ENCODE assay signal across 8 cellular contexts in genomic region chr19:1449467-1450442, GRCh38. TPM values are rescaled to one million over a fixed set of nuclear protein-coding genes. Genes with fewer than 3 reads are reported as not detected.
A peak's percentile ranks its signal among the peaks of the same experiment; 100 is the strongest.
DNase-seq lines count a peak whose midpoint lies in the region; ATAC-seq and TF ChIP-seq lines count a peak whose summit lies in the region.

TSS of gene APC2 (plus strand) at chr19:1450121. CDS start at chr19:1453002, 2,881 bp downstream.

- intact Hi-C loops in transverse colon (cut with DNase I; ENCODE audit: low total_unique reads) = loop anchor here (10.0 kb wide), 1 partner anchor 155 kb away; no protein-coding TSS in a partner anchor

- H3K4me1 Mint-ChIP-seq in neural progenitor cell = peaks cover 52% of the 10 kb centered on the region

- H3K4me3 ChIP-seq in astrocyte of the spinal cord (ENCODE audit: low read depth, low read length) (no peak within 1 kb of the TSS), neural progenitor cell (peak within 1 kb of the TSS; percentile 46), transverse colon (no peak within 1 kb of the TSS)

- peaks cover 33% of the 10 kb centered on the region for H3K4me1 ChIP-seq in neural progenitor cell
- H3K4me1 ChIP-seq in transverse colon = peaks cover 9 to 34% (median 20%) of the 10 kb centered on the region in 4 donors

- no peak within 1 kb of the TSS for H2AFZ ChIP-seq in neural progenitor cell (replicated peaks)

- H3K9me3 ChIP-seq in neural progenitor cell (ENCODE audit: low read depth) = no peaks in the 10 kb centered on the region
- no peaks in the 10 kb centered on the region for H3K9me3 ChIP-seq in transverse colon

- 5% methylated on average over 46 of the region's 74 CpGs; no CpG with 5 or more reads in 1 of the 2 donors for WGBS in transverse colon (ENCODE audit: low coverage in 1 of 2), 2 donors

- H3K4me2 ChIP-seq in neural progenitor cell = peak within 1 kb of the TSS; percentile 76

- no peak for TF ChIP-seq EP300 in transverse colon (IDR thresholded peaks at IDR 0.05; ENCODE audit: low read depth)

- POLR2A ChIA-PET in GM10248 (lab: Yijun Ruan, JAX) = interaction anchor here (0.6 kb wide), 1 partner anchor 8 kb away, joined by 6 read pairs; no protein-coding TSS in a partner anchor

- H3K27ac ChIP-seq in neural progenitor cell = no peak within 1 kb of the TSS
- H3K27ac ChIP-seq in transverse colon = no peak within 1 kb of the TSS

- CTCF ChIA-PET in GM10248 (lab: Yijun Ruan, JAX) = interaction anchor here (1.3 kb wide), 1 partner anchor 96 kb away, joined by 3 read pairs; no protein-coding TSS in a partner anchor

- in situ Hi-C loops in astrocyte of the spinal cord (cut with HindIII; ENCODE audit: low sequenced_read_pairs) (no loop called here), transverse colon (cut with MboI; ENCODE audit: low pct_ligation_motif_present in 1 of 4, low pct_unique_long_range_greater_than_20kb in 1 of 4, low sequenced_read_pairs in 3 of 4) (no loop called here)

- peaks cover 22% of the 10 kb centered on the region for H3K27me3 Mint-ChIP-seq in neural progenitor cell (ENCODE audit: insufficient read depth, low read depth)

- no peak for TF ChIP-seq POLR2A in transverse colon (IDR thresholded peaks at IDR 0.05)

- peaks cover 97% of the 10 kb centered on the region for H3K27me3 ChIP-seq in neural progenitor cell
- peaks cover 96% of the 10 kb centered on the region for H3K27me3 ChIP-seq in transverse colon

- DNase-seq in DMS79 (lab: John Stamatoyannopoulos, UW) = peak; percentile 82
- peak; percentile 80 for DNase-seq in NCI-H1417 treated with DMSO at 0.1 percent for 48 hours (lab: John Stamatoyannopoulos, UW)
- peak; percentile 22 for DNase-seq in astrocyte of the spinal cord (ENCODE audit: low read depth, low spot score)
- peak; percentile 95 for DNase-seq in neural progenitor cell (ENCODE audit: low spot score)
- no peak for DNase-seq in GM10248 (ENCODE audit: extremely low spot score)
- no peak for DNase-seq in transverse colon

- no peak for ATAC-seq in HG03439 (IDR thresholded peaks at IDR 0.05; ENCODE audit: unreplicated experiment)
- ATAC-seq in GM18868 (IDR thresholded peaks at IDR 0.05; ENCODE audit: unreplicated experiment) = no peak

- H3F3A ChIP-seq in neural progenitor cell (ENCODE audit: low read depth) = peaks cover 66% of the 10 kb centered on the region

- peak within 1 kb of the TSS; percentile 96 for H3K27ac Mint-ChIP-seq in neural progenitor cell

- peaks cover 6% of the 10 kb centered on the region for H3K36me3 Mint-ChIP-seq in neural progenitor cell

- no peaks in the 10 kb centered on the region for H3K9me3 Mint-ChIP-seq in neural progenitor cell

- no peak within 1 kb of the TSS for H3K9ac ChIP-seq in neural progenitor cell

- no peaks in the 10 kb centered on the region for H3K36me3 ChIP-seq in neural progenitor cell
- no peaks in the 10 kb centered on the region for H3K36me3 ChIP-seq in transverse colon

- H3K4me3 Mint-ChIP-seq in neural progenitor cell = peak within 1 kb of the TSS; percentile 88

- TF ChIP-seq CTCF in astrocyte of the spinal cord (IDR thresholded peaks at IDR 0.05; ENCODE audit: low read depth, low read length) (no peak), neural progenitor cell (IDR thresholded peaks at IDR 0.05) (no peak), GM10248 (IDR thresholded peaks at IDR 0.05; ENCODE audit: control extremely low read depth, extremely low read depth, low read depth, missing control alignments) (no peak), transverse colon (IDR thresholded peaks at IDR 0.05) (no peak)

- H3K79me2 ChIP-seq in neural progenitor cell (ENCODE audit: low read depth) = no peaks in the 10 kb centered on the region

- peaks cover 63% of the 10 kb centered on the region for H4K20me1 ChIP-seq in neural progenitor cell (ENCODE audit: low read depth)

RNA-seq across cellular contexts. Expression of gene APC2, which starts in this region (rescaled TPM):
- 1.3 and 12.2 TPM in 2 replicates for total RNA-seq in neural progenitor cell (ENCODE audit: low replicate concordance)
- 1 to 10 TPM in 1 of 4 donors, under 1 TPM in 3; under 0.01 to 6.0 (median 0.36) TPM for total RNA-seq in transverse colon

Comparison
In these comparisons a context has a peak if more than half of its experiments do, and no peak if none do; other contexts are left out.
1. DNase-seq: peak in DMS79 (single experiment), NCI-H1417 treated with DMSO at 0.1 percent for 48 hours (single experiment), astrocyte of the spinal cord (single experiment) and neural progenitor cell (single experiment); none in GM10248 (single experiment) and transverse colon (single experiment).